ENCODE assay signal across 20 cellular contexts in genomic region chr6:71879016-71879415, GRCh38. TPM values are rescaled to one million over a fixed set of nuclear protein-coding genes. Genes with fewer than 3 reads are reported as not detected.
"Had no signal": no experiment of that assay in that cellular context is flagged by ENCODE, and none has a peak within 500 bp of the region (broad histone marks: within the 10 kb centered on the region; RNA-seq: fewer than 3 reads in every experiment).

No MANE protein-coding gene starts in this region.

- H3K27me3 Mint-ChIP-seq: activated CD8-positive, alpha-beta memory T cell treated with anti-CD3 and anti-CD28 coated beads, Interleukin-2, amount 10 ng/mL, durations not matched to agents 7 days and 5 days had no signal

- H3K4me1 Mint-ChIP-seq: activated CD8-positive, alpha-beta memory T cell treated with anti-CD3 and anti-CD28 coated beads, Interleukin-2, amount 10 ng/mL, durations not matched to agents 7 days and 5 days; immature natural killer cell; naive B cell; stimulated activated memory B cell treated with anti-CD40 and anti-IgM and Interleukin-4, amounts not matched to agents 10 μg/mL and 1 μg/mL and 100 μg/mL, for 72 hours had no signal

- DNase-seq: activated CD4-positive, alpha-beta T cell treated with anti-CD3 and anti-CD28 coated beads, Interleukin-2, amount 50 U/mL, for 48 hours; activated CD8-positive, alpha-beta memory T cell treated with anti-CD3 and anti-CD28 coated beads, Interleukin-2, amount 10 ng/mL, durations not matched to agents 7 days and 5 days; activated naive CD4-positive, alpha-beta T cell treated with anti-CD3 and anti-CD28 coated beads, Interleukin-2, amount 50 U/mL, for 16 hours; activated T-cell treated with anti-CD3 and anti-CD28 coated beads, Interleukin-2, amount 50 U/mL, for 1 hour; adrenal gland; body of pancreas; colonic mucosa; foreskin melanocyte; head of caudate nucleus; immature natural killer cell; midbrain; naive B cell; pancreas; sigmoid colon; stimulated activated CD4-positive, alpha-beta T cell treated with anti-CD3 and anti-CD28 coated beads, Interleukin-2, amount 100 ng/mL, for 48 hours; T-helper 1 cell; thyroid gland had no signal

- H3K9me3 Mint-ChIP-seq: activated T-helper 2 cell treated with anti-CD3 and anti-CD28 coated beads, Interferon-gamma antibody, Interleukin-2, Interleukin-4, amounts not matched to agents 10 μg/mL and 5 μg/mL and 100 μg/mL, durations not matched to agents 14 hours and 24 hours and 36 hours had no signal

- H3K4me3 Mint-ChIP-seq: activated CD8-positive, alpha-beta memory T cell treated with anti-CD3 and anti-CD28 coated beads, Interleukin-2, amount 10 ng/mL, durations not matched to agents 7 days and 5 days; immature natural killer cell; naive B cell; stimulated activated memory B cell treated with anti-CD40 and anti-IgM and Interleukin-4, amounts not matched to agents 10 μg/mL and 1 μg/mL and 100 μg/mL, for 72 hours had no signal

- H3K4me3 ChIP-seq: adrenal gland, body of pancreas, colonic mucosa, pancreas, sigmoid colon, thyroid gland had no signal

- H3K27ac Mint-ChIP-seq: activated CD8-positive, alpha-beta memory T cell treated with anti-CD3 and anti-CD28 coated beads, Interleukin-2, amount 10 ng/mL, durations not matched to agents 7 days and 5 days; activated T-helper 2 cell treated with anti-CD3 and anti-CD28 coated beads, Interferon-gamma antibody, Interleukin-2, Interleukin-4, amounts not matched to agents 10 μg/mL and 5 μg/mL and 100 μg/mL, durations not matched to agents 14 hours and 24 hours and 36 hours; immature natural killer cell; naive B cell; stimulated activated memory B cell treated with anti-CD40 and anti-IgM and Interleukin-4, amounts not matched to agents 10 μg/mL and 1 μg/mL and 100 μg/mL, for 72 hours had no signal

- H3K36me3 Mint-ChIP-seq: activated CD8-positive, alpha-beta memory T cell treated with anti-CD3 and anti-CD28 coated beads, Interleukin-2, amount 10 ng/mL, durations not matched to agents 7 days and 5 days; immature natural killer cell; naive B cell; stimulated activated memory B cell treated with anti-CD40 and anti-IgM and Interleukin-4, amounts not matched to agents 10 μg/mL and 1 μg/mL and 100 μg/mL, for 72 hours had no signal

RNA-seq across cellular contexts. Expression of gene RIMS1, which starts 7.3 kb away (rescaled TPM):
- total RNA-seq: activated CD8-positive, alpha-beta memory T cell treated with anti-CD3 and anti-CD28 coated beads, Interleukin-2, amount 10 ng/mL, durations not matched to agents 7 days and 5 days; activated T-helper 2 cell treated with anti-CD3 and anti-CD28 coated beads, Interferon-gamma antibody, Interleukin-2, Interleukin-4, amounts not matched to agents 10 μg/mL and 5 μg/mL and 100 μg/mL, durations not matched to agents 14 hours and 24 hours and 36 hours; left lobe of liver had no signal
- polyA plus RNA-seq: immature natural killer cell had no signal
